ENCODE assay signal across 24 cellular contexts in genomic region chr14:94332063-94332583, GRCh38. TPM values are rescaled to one million over a fixed set of nuclear protein-coding genes. Genes with fewer than 3 reads are reported as not detected.
A peak's percentile ranks its signal among the peaks of the same experiment; 100 is the strongest.
DNase-seq lines count a peak whose midpoint lies in the region; ATAC-seq, FAIRE-seq and TF ChIP-seq lines count a peak whose summit lies in the region.
"Had no signal": no experiment of that assay in that cellular context is flagged by ENCODE, and none has a peak within 500 bp of the region (broad histone marks: within the 10 kb centered on the region; RNA-seq: fewer than 3 reads in every experiment).

No MANE protein-coding gene starts in this region.

- no peak overlapping the region for H3K9ac ChIP-seq in HepG2 (ENCODE audit: insufficient read depth, low read depth, low read length)
- no peak overlapping the region for H3K9ac ChIP-seq in IMR-90 (ENCODE audit: low read depth, low read length)

- H4K5ac ChIP-seq in IMR-90 (ENCODE audit: low read depth, low read length), result no peak overlapping the region

- FAIRE-seq in HepG2 (lab: Jason Lieb, UNC), result no peak
- FAIRE-seq: GM12891 had no signal

- H3K27me3 ChIP-seq in HepG2 (ENCODE audit: control insufficient read depth in 1 of 2, insufficient read depth in 2 of 2, low read length in 2 of 2) (no peaks in the 10 kb centered on the region), right lobe of liver (no peaks in the 10 kb centered on the region), IMR-90 (ENCODE audit: control insufficient read depth, insufficient read depth, low read length) (no peaks in the 10 kb centered on the region; the same call in 1 of the 2 replicates)

- H3K27ac Mint-ChIP-seq in stimulated activated memory B cell treated with anti-CD40 and anti-IgM and Interleukin-4, amounts not matched to agents 10 μg/mL and 1 μg/mL and 100 μg/mL, for 72 hours, result no peak overlapping the region
- H3K27ac Mint-ChIP-seq: GM23338, HFFc6 had no signal

- TF ChIP-seq RAD21 in HepG2 (CRISPR knock-in tag; IDR thresholded peaks at IDR 0.05) (no peak), IMR-90 (IDR thresholded peaks at IDR 0.05; ENCODE audit: low read length) (no peak)

- H3K4me3 Mint-ChIP-seq in stimulated activated memory B cell treated with anti-CD40 and anti-IgM and Interleukin-4, amounts not matched to agents 10 μg/mL and 1 μg/mL and 100 μg/mL, for 72 hours, result no peak overlapping the region
- H3K4me3 Mint-ChIP-seq: CD4-positive, alpha-beta memory T cell; GM23338; H9; HFFc6 had no signal

- H2BK20ac ChIP-seq in IMR-90 (ENCODE audit: low read depth, low read length), result no peak overlapping the region

- H2AK5ac ChIP-seq in IMR-90 (ENCODE audit: low read depth, low read length), result no peak overlapping the region

- H3K4ac ChIP-seq in IMR-90 (ENCODE audit: low read depth, low read length), result no peak overlapping the region

- H2AFZ ChIP-seq in HepG2 (ENCODE audit: low read length) (no peak overlapping the region), IMR-90 (replicated peaks; ENCODE audit: low read length, poor library complexity) (peak overlapping the region; percentile 56)
- H2AFZ ChIP-seq: GM23338 had no signal

- H3K9me3 Mint-ChIP-seq in stimulated activated memory B cell treated with anti-CD40 and anti-IgM and Interleukin-4, amounts not matched to agents 10 μg/mL and 1 μg/mL and 100 μg/mL, for 72 hours, result peaks cover 4% of the 10 kb centered on the region
- H3K9me3 Mint-ChIP-seq: GM23338, H9 had no signal

- H3K4me2 ChIP-seq in HepG2 (ENCODE audit: low read depth, low read length) (no peak overlapping the region), IMR-90 (ENCODE audit: low read depth, low read length) (no peak overlapping the region)
- H3K4me2 ChIP-seq: GM23338 had no signal

- H2BK5ac ChIP-seq in IMR-90 (ENCODE audit: low read depth, low read length, poor library complexity, severe bottlenecking), result no peak overlapping the region

- POLR2A ChIA-PET in HepG2 (lab: Yijun Ruan, JAX) (interaction anchor here (1.3 to 1.8 kb wide), 2 partner anchors 9 to 15 kb away, joined by 3 to 7 read pairs; partner anchors contain the start of gene SERPINA6), IMR-90 (lab: Charles Lee; ENCODE audit: unreplicated experiment) (no interaction called here)

- H3K9me3 ChIP-seq in HepG2 (ENCODE audit: low read length) (no peaks in the 10 kb centered on the region), right lobe of liver (no peaks in the 10 kb centered on the region), IMR-90 (ENCODE audit: control insufficient read depth, insufficient read depth, low read length) (no peaks in the 10 kb centered on the region)

- no peaks in the 10 kb centered on the region for H3K4me1 Mint-ChIP-seq in stimulated activated memory B cell treated with anti-CD40 and anti-IgM and Interleukin-4, amounts not matched to agents 10 μg/mL and 1 μg/mL and 100 μg/mL, for 72 hours
- H3K4me1 Mint-ChIP-seq: CD4-positive, alpha-beta memory T cell had no signal

- no peak for DNase-seq in HepG2 (ENCODE audit: low spot score)
- no peak for DNase-seq in right lobe of liver
- DNase-seq in IMR-90, result no peak
- peak; percentile 29 for DNase-seq in islet precursor cell
- DNase-seq in activated effector memory CD4-positive, alpha-beta T cell treated with Interleukin-2 at 50 U/mL for 16 hours, result no peak
- DNase-seq: C1 segment of cervical spinal cord; Calu3; CD4-positive, alpha-beta memory T cell; COR-L47; DMS53; DMS79 treated with DMSO at 0.1 percent for 48 hours; GF-D8; H9; HFFc6 had no signal

- H3K56ac ChIP-seq in IMR-90 (ENCODE audit: extremely low read depth, insufficient read depth, low read length), result no peak overlapping the region

- CTCF ChIA-PET in HepG2 (lab: Yijun Ruan, JAX; ENCODE audit: low intra/inter-chr PET ratio, low total read pairs), result no interaction called here
- CTCF ChIA-PET in IMR-90 (lab: Yijun Ruan, JAX), result interaction anchor here (0.6 kb wide), 1 partner anchor 266 kb away, joined by 3 read pairs; no protein-coding TSS in a partner anchor

- no peaks in the 10 kb centered on the region for H3K9me1 ChIP-seq in IMR-90 (ENCODE audit: insufficient read depth, low read length)

- H3K4me3 ChIP-seq in HepG2 (replicated peaks in 1 of 3; ENCODE audit: insufficient read depth in 1 of 3, low read depth in 2 of 3, low read length in 3 of 3) (no peak overlapping the region), right lobe of liver (no peak overlapping the region), IMR-90 (ENCODE audit: insufficient read depth, low read depth, low read length) (no peak overlapping the region)
- H3K4me3 ChIP-seq: GM23338 had no signal

- no peak for TF ChIP-seq EP300 in HepG2 (IDR thresholded peaks at IDR 0.05; ENCODE audit: low read depth in 2 of 2, low read length in 2 of 2)
- TF ChIP-seq EP300 in HepG2 (CRISPR knock-in tag; IDR thresholded peaks at IDR 0.05; ENCODE audit: borderline replicate concordance), result no peak

- WGBS in HepG2 (ENCODE audit: low lambda C conversion rate), result 73% methylated on average over 5 of the region's 7 CpGs
- WGBS in right lobe of liver (ENCODE audit: insufficient coverage, low coverage, low lambda C conversion rate, missing lambda C conversion rate), result 100% methylated on average over 2 of the region's 7 CpGs
- 31% methylated on average over 3 of the region's 7 CpGs; no CpG with 5 or more reads in 1 of the 2 experiments for WGBS in IMR-90 (ENCODE audit: extremely low coverage in 2 of 2, insufficient read length in 1 of 2), 2 experiments

- TF ChIP-seq CTCF in HepG2 (CRISPR knock-in tag; IDR thresholded peaks at IDR 0.05) (no peak), right lobe of liver (IDR thresholded peaks at IDR 0.05) (no peak), IMR-90 (conservative IDR thresholded peaks at IDR 0.05; ENCODE audit: low read depth, low read length) (no peak)

- ATAC-seq in HepG2 (no peak), right lobe of liver (no peak), IMR-90 (ENCODE audit: low read depth) (no peak)
- ATAC-seq in stimulated activated memory B cell treated with anti-CD40 and anti-IgM and Interleukin-4, amounts not matched to agents 10 μg/mL and 1 μg/mL and 100 μg/mL, for 72 hours, result no peak
- ATAC-seq: GM23338, HCT116 had no signal

- no peaks in the 10 kb centered on the region for H3K36me3 Mint-ChIP-seq in stimulated activated memory B cell treated with anti-CD40 and anti-IgM and Interleukin-4, amounts not matched to agents 10 μg/mL and 1 μg/mL and 100 μg/mL, for 72 hours
- H3K36me3 Mint-ChIP-seq: CD4-positive, alpha-beta memory T cell had no signal

- H4K20me1 ChIP-seq in HepG2 (ENCODE audit: insufficient read depth, low read length) (no peaks in the 10 kb centered on the region), IMR-90 (ENCODE audit: insufficient read depth, low read length) (no peaks in the 10 kb centered on the region)

- no peak for TF ChIP-seq POLR2A in HepG2 (IDR thresholded peaks at IDR 0.05; ENCODE audit: insufficient read depth in 1 of 2, low read depth in 2 of 2, low read length in 2 of 2)
- no peak for TF ChIP-seq POLR2A in right lobe of liver (IDR thresholded peaks at IDR 0.05)
- no peak for TF ChIP-seq POLR2A in IMR-90 (IDR thresholded peaks at IDR 0.05; ENCODE audit: low read depth, low read length)

- dilution Hi-C loops in IMR-90 (cut with HindIII; ENCODE audit: low sequenced_read_pairs, unreplicated experiment), result no loop called here

- H2BK120ac ChIP-seq in IMR-90 (ENCODE audit: low read depth, low read length), result no peak overlapping the region

- no peaks in the 10 kb centered on the region for H3K79me2 ChIP-seq in HepG2 (ENCODE audit: insufficient read depth, low read length)

- in situ Hi-C loops in HepG2 (cut with HindIII; ENCODE audit: extremely low pct_ligation_motif_present, low pct_unique_long_range_greater_than_20kb) (no loop called here), IMR-90 (cut with MboI; ENCODE audit: low sequenced_read_pairs) (no loop called here)

- intact Hi-C loops in HepG2 (cut with micrococcal nuclease; ENCODE audit: unreplicated experiment) (no loop called here), right lobe of liver (cut with DNase I) (no loop called here), IMR-90 (cut with micrococcal nuclease) (no loop called here)

- peaks cover 27% of the 10 kb centered on the region for H3K27me3 Mint-ChIP-seq in stimulated activated memory B cell treated with anti-CD40 and anti-IgM and Interleukin-4, amounts not matched to agents 10 μg/mL and 1 μg/mL and 100 μg/mL, for 72 hours

- H3K27ac ChIP-seq in HepG2 (ENCODE audit: extremely low read length, insufficient read depth, low read length) (no peak overlapping the region), right lobe of liver (no peak overlapping the region), IMR-90 (ENCODE audit: insufficient read depth, low read length) (no peak overlapping the region)

- peak overlapping the region; percentile 13 for H2AK9ac ChIP-seq in IMR-90 (replicated peaks; ENCODE audit: low read depth, low read length, poor library complexity)

- no peak overlapping the region for H2BK15ac ChIP-seq in IMR-90 (ENCODE audit: low read depth, low read length)

- no peaks in the 10 kb centered on the region for H3K79me1 ChIP-seq in IMR-90 (ENCODE audit: low read depth in 1 of 2, low read length in 2 of 2)

- H4K8ac ChIP-seq in IMR-90 (ENCODE audit: low read depth in 2 of 2, low read length in 2 of 2), result no peak overlapping the region

- no peak overlapping the region for H4K91ac ChIP-seq in IMR-90 (ENCODE audit: insufficient read depth, low read depth, low read length)

- H3K14ac ChIP-seq in IMR-90 (replicated peaks; ENCODE audit: low read depth, low read length), result no peak overlapping the region

- no peak overlapping the region for H3K23ac ChIP-seq in IMR-90 (ENCODE audit: low read depth, low read length)

- H3K18ac ChIP-seq in IMR-90 (ENCODE audit: low read depth, low read length), result no peak overlapping the region

- H3K4me1 ChIP-seq in HepG2 (ENCODE audit: insufficient read depth, low read length) (peaks cover 73% of the 10 kb centered on the region), right lobe of liver (peaks cover 0 to 19% (median 4%) of the 10 kb centered on the region in 4 donors), IMR-90 (ENCODE audit: control insufficient read depth, insufficient read depth, low read length) (no peaks in the 10 kb centered on the region)

- BruUV-seq in HepG2 (replicated peaks; lab: Mats Ljungman, UMichigan), result no TSS peak
- BruUV-seq in IMR-90 (replicated peaks; lab: Mats Ljungman, UMichigan), result no TSS peak

- H3K36me3 ChIP-seq in HepG2 (replicated peaks in 1 of 2; ENCODE audit: control insufficient read depth in 1 of 2, insufficient read depth in 2 of 2, low read length in 2 of 2) (no peaks in the 10 kb centered on the region), right lobe of liver (no peaks in the 10 kb centered on the region), IMR-90 (ENCODE audit: control insufficient read depth, insufficient read depth, low read length) (no peaks in the 10 kb centered on the region)

RNA-seq across cellular contexts. Expression of gene SERPINA6, which starts 9.0 kb away (rescaled TPM):
- 144 and 260 TPM in 2 replicates for total RNA-seq in HepG2 (2016; rRNA removed; fragmentation: Illumina TruSeq; extraction: Trizol)
- 46.5 and 59.8 TPM in 2 replicates for total RNA-seq in HepG2 (2016; cell fraction: cytosol; rRNA removed; fragmentation: Illumina TruSeq; extraction: Trizol; ENCODE audit: low read depth)
- total RNA-seq in HepG2 (2016; cell fraction: insoluble cytoplasmic fraction; rRNA removed; fragmentation: Illumina TruSeq; extraction: Trizol), result 147 and 255 TPM in 2 replicates
- total RNA-seq in HepG2 (2016; cell fraction: membrane; rRNA removed; fragmentation: Illumina TruSeq; extraction: Trizol), result 72.4 and 91.0 TPM in 2 replicates
- total RNA-seq in HepG2 (2016; cell fraction: nucleus; rRNA removed; fragmentation: Illumina TruSeq; extraction: Trizol), result 209 and 232 TPM in 2 replicates
- 333 and 391 TPM in 2 replicates for polyA plus RNA-seq in HepG2 (2011; rRNA removed)
- polyA plus RNA-seq in HepG2 (2011; cell fraction: cytosol; rRNA removed), result 334 and 367 TPM in 2 replicates
- 148 and 149 TPM in 2 replicates for polyA plus RNA-seq in HepG2 (2011; cell fraction: nucleus; rRNA removed)
- 165 and 183 TPM in 2 replicates for polyA plus RNA-seq in HepG2 (2012)
- polyA plus RNA-seq in HepG2 (2016; cell fraction: cytosol; fragmentation: Illumina TruSeq; extraction: Trizol; ENCODE audit: low read depth), result 50.8 and 68.1 TPM in 2 replicates
- polyA plus RNA-seq in HepG2 (2016; cell fraction: insoluble cytoplasmic fraction; fragmentation: Illumina TruSeq; extraction: Trizol; ENCODE audit: low read depth), result 148 and 161 TPM in 2 replicates
- 59.5 and 79.3 TPM in 2 replicates for polyA plus RNA-seq in HepG2 (2016; cell fraction: membrane; fragmentation: Illumina TruSeq; extraction: Trizol; ENCODE audit: low read depth)
- polyA plus RNA-seq in HepG2 (2016; cell fraction: nucleus; fragmentation: Illumina TruSeq; extraction: Trizol; ENCODE audit: insufficient read depth, low read depth), result 298 and 309 TPM in 2 replicates
- polyA minus RNA-seq in HepG2 (2011; rRNA and poly(A)+ RNA removed; ENCODE audit: low replicate concordance), result 295 TPM in 1 of 2 replicates, not detected in the other
- polyA minus RNA-seq in HepG2 (2011; cell fraction: cytosol; rRNA and poly(A)+ RNA removed), result 62.1 and 78.1 TPM in 2 replicates
- polyA minus RNA-seq in HepG2 (2011; cell fraction: nucleus; rRNA and poly(A)+ RNA removed), result 54.3 and 66.5 TPM in 2 replicates
- total RNA-seq in right lobe of liver, result 100 to 1,000 TPM; 185 to 407 (median 236) TPM
- total RNA-seq in IMR-90 (2012; rRNA removed), result not detected in 2 replicates
- polyA plus RNA-seq in IMR-90 (2012; rRNA removed), result not detected in 2 replicates
- polyA plus RNA-seq in IMR-90 (2012; cell fraction: cytosol; rRNA removed), result not detected in 2 replicates
- not detected in 2 replicates for polyA plus RNA-seq in IMR-90 (2012; cell fraction: nucleus; rRNA removed; ENCODE audit: low replicate concordance)
- total RNA-seq: A172; A673; CD4-positive, alpha-beta memory T cell; G401; GM23338; H9; HFFc6 had no signal
- polyA plus RNA-seq: BJ; CD4-positive, alpha-beta memory T cell; GM23338 had no signal

RNA-seq across cellular contexts. Expression of gene SERPINA2, which starts 34.4 kb away (rescaled TPM):
- total RNA-seq in HepG2 (2016; rRNA removed; fragmentation: Illumina TruSeq; extraction: Trizol) (0.24 TPM in 1 of 2 replicates, not detected in the other), right lobe of liver (not detected), IMR-90 (2012; rRNA removed) (not detected in 2 replicates)
- not detected in 2 replicates for total RNA-seq in HepG2 (2016; cell fraction: cytosol; rRNA removed; fragmentation: Illumina TruSeq; extraction: Trizol; ENCODE audit: low read depth)
- 0.21 TPM in 1 of 2 replicates, not detected in the other for total RNA-seq in HepG2 (2016; cell fraction: insoluble cytoplasmic fraction; rRNA removed; fragmentation: Illumina TruSeq; extraction: Trizol)
- total RNA-seq in HepG2 (2016; cell fraction: membrane; rRNA removed; fragmentation: Illumina TruSeq; extraction: Trizol), result not detected in 2 replicates
- total RNA-seq in HepG2 (2016; cell fraction: nucleus; rRNA removed; fragmentation: Illumina TruSeq; extraction: Trizol), result not detected in 2 replicates
- polyA plus RNA-seq in HepG2 (2011; rRNA removed) (0.08 TPM in 1 of 2 replicates, not detected in the other), IMR-90 (2012; rRNA removed) (not detected in 2 replicates)
- not detected in 2 replicates for polyA plus RNA-seq in HepG2 (2011; cell fraction: cytosol; rRNA removed)
- 0.81 and 0.84 TPM in 2 replicates for polyA plus RNA-seq in HepG2 (2011; cell fraction: nucleus; rRNA removed)
- 0.17 TPM in 1 of 2 replicates, not detected in the other for polyA plus RNA-seq in HepG2 (2012)
- polyA plus RNA-seq in HepG2 (2016; cell fraction: cytosol; fragmentation: Illumina TruSeq; extraction: Trizol; ENCODE audit: low read depth), result not detected in 2 replicates
- polyA plus RNA-seq in HepG2 (2016; cell fraction: insoluble cytoplasmic fraction; fragmentation: Illumina TruSeq; extraction: Trizol; ENCODE audit: low read depth), result not detected in 2 replicates
- polyA plus RNA-seq in HepG2 (2016; cell fraction: membrane; fragmentation: Illumina TruSeq; extraction: Trizol; ENCODE audit: low read depth), result 0.21 TPM in 1 of 2 replicates, not detected in the other
- polyA plus RNA-seq in HepG2 (2016; cell fraction: nucleus; fragmentation: Illumina TruSeq; extraction: Trizol; ENCODE audit: insufficient read depth, low read depth), result not detected in 2 replicates
- polyA minus RNA-seq in HepG2 (2011; rRNA and poly(A)+ RNA removed; ENCODE audit: low replicate concordance), result not detected in 2 replicates
- not detected in 2 replicates for polyA minus RNA-seq in HepG2 (2011; cell fraction: cytosol; rRNA and poly(A)+ RNA removed)
- polyA minus RNA-seq in HepG2 (2011; cell fraction: nucleus; rRNA and poly(A)+ RNA removed), result 0.87 and 1.4 TPM in 2 replicates
- not detected in 2 replicates for polyA plus RNA-seq in IMR-90 (2012; cell fraction: cytosol; rRNA removed)
- polyA plus RNA-seq in IMR-90 (2012; cell fraction: nucleus; rRNA removed; ENCODE audit: low replicate concordance), result not detected in 2 replicates
- total RNA-seq: A172; A673; Calu3; CD4-positive, alpha-beta memory T cell; Daoy; G401; GM23338; H4; H9; HFFc6 had no signal
- polyA plus RNA-seq: BJ; CD4-positive, alpha-beta memory T cell; GM23338 had no signal

RNA-seq across cellular contexts. Expression of gene SERPINA10, which starts 39.1 kb away (rescaled TPM):
- total RNA-seq in HepG2 (2016; rRNA removed; fragmentation: Illumina TruSeq; extraction: Trizol) (12.1 and 20.1 TPM in 2 replicates), right lobe of liver (100 to 1,000 TPM; 114 to 400 (median 239) TPM), IMR-90 (2012; rRNA removed) (not detected in 2 replicates)
- total RNA-seq in HepG2 (2016; cell fraction: cytosol; rRNA removed; fragmentation: Illumina TruSeq; extraction: Trizol; ENCODE audit: low read depth), result 2.9 and 3.2 TPM in 2 replicates
- 12.4 and 19.4 TPM in 2 replicates for total RNA-seq in HepG2 (2016; cell fraction: insoluble cytoplasmic fraction; rRNA removed; fragmentation: Illumina TruSeq; extraction: Trizol)
- 7.0 and 7.6 TPM in 2 replicates for total RNA-seq in HepG2 (2016; cell fraction: membrane; rRNA removed; fragmentation: Illumina TruSeq; extraction: Trizol)
- 15.9 and 21.0 TPM in 2 replicates for total RNA-seq in HepG2 (2016; cell fraction: nucleus; rRNA removed; fragmentation: Illumina TruSeq; extraction: Trizol)
- polyA plus RNA-seq in HepG2 (2011; rRNA removed) (17.3 and 20.2 TPM in 2 replicates), IMR-90 (2012; rRNA removed) (not detected in 2 replicates)
- polyA plus RNA-seq in HepG2 (2011; cell fraction: cytosol; rRNA removed), result 11.5 and 15.3 TPM in 2 replicates
- polyA plus RNA-seq in HepG2 (2011; cell fraction: nucleus; rRNA removed), result 5.4 and 6.4 TPM in 2 replicates
- 14.6 and 20.7 TPM in 2 replicates for polyA plus RNA-seq in HepG2 (2012)
- 1.4 and 1.5 TPM in 2 replicates for polyA plus RNA-seq in HepG2 (2016; cell fraction: cytosol; fragmentation: Illumina TruSeq; extraction: Trizol; ENCODE audit: low read depth)
- 9.7 and 11.2 TPM in 2 replicates for polyA plus RNA-seq in HepG2 (2016; cell fraction: insoluble cytoplasmic fraction; fragmentation: Illumina TruSeq; extraction: Trizol; ENCODE audit: low read depth)
- 3.7 and 4.1 TPM in 2 replicates for polyA plus RNA-seq in HepG2 (2016; cell fraction: membrane; fragmentation: Illumina TruSeq; extraction: Trizol; ENCODE audit: low read depth)
- 22.0 and 24.2 TPM in 2 replicates for polyA plus RNA-seq in HepG2 (2016; cell fraction: nucleus; fragmentation: Illumina TruSeq; extraction: Trizol; ENCODE audit: insufficient read depth, low read depth)
- polyA minus RNA-seq in HepG2 (2011; rRNA and poly(A)+ RNA removed; ENCODE audit: low replicate concordance), result 26.7 TPM in 1 of 2 replicates, not detected in the other
- polyA minus RNA-seq in HepG2 (2011; cell fraction: cytosol; rRNA and poly(A)+ RNA removed), result 15.7 and 16.5 TPM in 2 replicates
- polyA minus RNA-seq in HepG2 (2011; cell fraction: nucleus; rRNA and poly(A)+ RNA removed), result 13.5 and 16.3 TPM in 2 replicates
- polyA plus RNA-seq in IMR-90 (2012; cell fraction: cytosol; rRNA removed), result not detected in 2 replicates
- not detected in 2 replicates for polyA plus RNA-seq in IMR-90 (2012; cell fraction: nucleus; rRNA removed; ENCODE audit: low replicate concordance)
- total RNA-seq: A172; A673; Calu3; CD4-positive, alpha-beta memory T cell; Daoy; G401; GM23338; H4; H9; HFFc6 had no signal
- polyA plus RNA-seq: BJ; CD4-positive, alpha-beta memory T cell had no signal

RNA-seq across cellular contexts. Expression of gene SERPINA1, which starts 56.3 kb away (rescaled TPM):
- 2,013 and 3,266 TPM in 2 replicates for total RNA-seq in HepG2 (2016; rRNA removed; fragmentation: Illumina TruSeq; extraction: Trizol)
- total RNA-seq in HepG2 (2016; cell fraction: cytosol; rRNA removed; fragmentation: Illumina TruSeq; extraction: Trizol; ENCODE audit: low read depth), result 1,032 and 1,133 TPM in 2 replicates
- 1,778 and 3,168 TPM in 2 replicates for total RNA-seq in HepG2 (2016; cell fraction: insoluble cytoplasmic fraction; rRNA removed; fragmentation: Illumina TruSeq; extraction: Trizol)
- 2,429 and 2,540 TPM in 2 replicates for total RNA-seq in HepG2 (2016; cell fraction: membrane; rRNA removed; fragmentation: Illumina TruSeq; extraction: Trizol)
- 3,105 and 3,600 TPM in 2 replicates for total RNA-seq in HepG2 (2016; cell fraction: nucleus; rRNA removed; fragmentation: Illumina TruSeq; extraction: Trizol)
- polyA plus RNA-seq in HepG2 (2011; rRNA removed), result 11,015 and 14,177 TPM in 2 replicates
- 9,533 and 11,655 TPM in 2 replicates for polyA plus RNA-seq in HepG2 (2011; cell fraction: cytosol; rRNA removed)
- 2,313 and 3,208 TPM in 2 replicates for polyA plus RNA-seq in HepG2 (2011; cell fraction: nucleus; rRNA removed)
- polyA plus RNA-seq in HepG2 (2012), result 7,481 and 10,843 TPM in 2 replicates
- 4,767 and 4,962 TPM in 2 replicates for polyA plus RNA-seq in HepG2 (2016; cell fraction: cytosol; fragmentation: Illumina TruSeq; extraction: Trizol; ENCODE audit: low read depth)
- polyA plus RNA-seq in HepG2 (2016; cell fraction: insoluble cytoplasmic fraction; fragmentation: Illumina TruSeq; extraction: Trizol; ENCODE audit: low read depth), result 4,118 and 4,730 TPM in 2 replicates
- polyA plus RNA-seq in HepG2 (2016; cell fraction: membrane; fragmentation: Illumina TruSeq; extraction: Trizol; ENCODE audit: low read depth), result 6,083 and 6,679 TPM in 2 replicates
- 8,870 and 9,648 TPM in 2 replicates for polyA plus RNA-seq in HepG2 (2016; cell fraction: nucleus; fragmentation: Illumina TruSeq; extraction: Trizol; ENCODE audit: insufficient read depth, low read depth)
- 7.6 and 11,192 TPM in 2 replicates for polyA minus RNA-seq in HepG2 (2011; rRNA and poly(A)+ RNA removed; ENCODE audit: low replicate concordance)
- polyA minus RNA-seq in HepG2 (2011; cell fraction: cytosol; rRNA and poly(A)+ RNA removed), result 3,443 and 4,995 TPM in 2 replicates
- polyA minus RNA-seq in HepG2 (2011; cell fraction: nucleus; rRNA and poly(A)+ RNA removed), result 1,177 and 2,207 TPM in 2 replicates
- total RNA-seq in right lobe of liver, result over 10,000 TPM; 18,575 to 39,670 (median 31,917) TPM
- 0.54 and 0.56 TPM in 2 replicates for total RNA-seq in IMR-90 (2012; rRNA removed)
- 1.2 and 1.4 TPM in 2 replicates for polyA plus RNA-seq in IMR-90 (2012; rRNA removed)
- 0.85 and 1.2 TPM in 2 replicates for polyA plus RNA-seq in IMR-90 (2012; cell fraction: cytosol; rRNA removed)
- polyA plus RNA-seq in IMR-90 (2012; cell fraction: nucleus; rRNA removed; ENCODE audit: low replicate concordance), result 0.29 and 0.33 TPM in 2 replicates
- total RNA-seq: A673, G401, GM23338, H9 had no signal
- polyA plus RNA-seq: CD4-positive, alpha-beta memory T cell; GM23338 had no signal

Comparison
In these comparisons a context has a peak if more than half of its experiments do, and no peak if none do; other contexts are left out.
1. RNA of gene SERPINA6, which starts 9.0 kb away (total RNA-seq): 46.5 to 260 TPM in HepG2 and 185 to 407 TPM in right lobe of liver; not detected in IMR-90; every median in the first group is over 10 times any median in the second.